In the genomic region with DNA sequence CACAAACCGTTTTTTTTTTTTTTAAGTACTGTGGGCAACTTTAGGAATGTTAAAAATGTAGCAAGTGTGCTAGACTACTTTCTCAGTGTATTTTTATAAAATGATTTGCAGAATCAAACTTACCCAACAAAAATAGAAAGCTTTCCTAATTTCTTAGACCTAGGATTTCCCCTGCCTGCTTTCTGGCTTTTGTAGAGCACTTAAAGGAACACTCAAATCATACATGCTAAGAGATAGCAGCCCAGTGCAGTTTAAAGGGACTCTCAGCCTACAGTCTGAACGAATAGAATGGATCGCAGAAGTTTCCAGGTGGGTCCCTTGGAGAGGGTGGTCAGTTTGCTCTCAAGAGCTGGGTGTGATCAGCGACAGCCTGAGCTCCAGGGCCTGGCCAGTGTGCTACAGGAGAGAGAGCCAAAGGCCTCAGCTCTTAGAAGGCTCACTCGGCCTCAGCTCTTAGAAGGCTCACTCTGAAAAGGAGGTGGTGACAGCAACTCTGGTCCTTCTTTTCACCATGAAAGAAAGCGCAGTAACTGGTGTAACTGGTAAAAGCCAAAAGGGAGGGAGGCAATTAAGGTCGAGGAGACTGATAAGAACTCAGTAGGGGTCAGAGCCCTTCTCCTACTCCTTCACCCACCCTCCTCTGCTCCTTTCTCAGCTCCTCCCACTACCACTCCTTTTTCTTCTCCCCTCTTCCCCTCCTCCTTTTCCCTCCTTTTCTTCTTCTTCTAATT, we compare ENCODE assay signal across 13 cellular contexts.
DNase-seq lines count a peak whose midpoint lies in the region; ATAC-seq and TF ChIP-seq lines count a peak whose summit lies in the region.
"Had no signal": no experiment of that assay in that cellular context is flagged by ENCODE, and none has a peak within 500 bp of the region (broad histone marks: within the 10 kb centered on the region; RNA-seq: fewer than 3 reads in every experiment).

No MANE protein-coding gene starts in this region.

- H3K4me3 Mint-ChIP-seq in chondrocyte (ENCODE audit: unreplicated experiment) = peak overlapping the region; percentile 51

- no peak overlapping the region for H2AFZ ChIP-seq in PC-3 (ENCODE audit: low read length)

- no peaks in the 10 kb centered on the region for H3K9me3 Mint-ChIP-seq in chondrocyte (ENCODE audit: low read depth)

- H3K27me3 ChIP-seq in lower lobe of right lung (ENCODE audit: low read depth) (no peaks in the 10 kb centered on the region), PC-3 (ENCODE audit: low read length) (no peaks in the 10 kb centered on the region)
- H3K27me3 ChIP-seq: esophagus squamous epithelium, vagina had no signal

- H3K9me2 ChIP-seq in PC-3 (replicated peaks; ENCODE audit: low read length) = no peaks in the 10 kb centered on the region

- TF ChIP-seq CTCF in chondrocyte (IDR thresholded peaks at IDR 0.05) = no peak
- TF ChIP-seq CTCF in lower lobe of right lung (IDR thresholded peaks at IDR 0.05) = no peak
- TF ChIP-seq CTCF in PC-3 (conservative IDR thresholded peaks at IDR 0.05; ENCODE audit: low read depth, low read length) = no peak

- H3K4me3 ChIP-seq in lower lobe of right lung (no peak overlapping the region), PC-3 (ENCODE audit: low read length) (no peak overlapping the region)
- H3K4me3 ChIP-seq: esophagus squamous epithelium, vagina had no signal

- H3K9me3 ChIP-seq in lower lobe of right lung (no peaks in the 10 kb centered on the region), PC-3 (ENCODE audit: low read length) (no peaks in the 10 kb centered on the region)
- H3K9me3 ChIP-seq: esophagus squamous epithelium, vagina had no signal

- no peak overlapping the region for H3K9ac ChIP-seq in PC-3 (ENCODE audit: low read length)

- CTCF ChIA-PET in HEK293T (lab: Yijun Ruan, JAX) (interaction anchor here (0.5 to 0.8 kb wide), 3 partner anchors 13 to 288 kb away, joined by 3 to 4 read pairs (median 3); no protein-coding TSS in a partner anchor), PC-3 (lab: Charles Lee) (interaction anchor here (0.6 kb wide), 1 partner anchor 26 kb away, joined by 3 read pairs; no protein-coding TSS in a partner anchor)

- H3K27ac ChIP-seq in lower lobe of right lung (no peak overlapping the region), PC-3 (ENCODE audit: low read length) (no peak overlapping the region)
- H3K27ac ChIP-seq: esophagus squamous epithelium, vagina had no signal

- H3K4me1 ChIP-seq in lower lobe of right lung (no peaks in the 10 kb centered on the region), PC-3 (ENCODE audit: insufficient read depth, low read length) (no peaks in the 10 kb centered on the region)
- H3K4me1 ChIP-seq: esophagus squamous epithelium, vagina had no signal

- no peaks in the 10 kb centered on the region for H3K36me3 Mint-ChIP-seq in chondrocyte (ENCODE audit: low read depth)

- no peaks in the 10 kb centered on the region for H4K20me1 ChIP-seq in PC-3 (ENCODE audit: low read length)

- H3K36me3 ChIP-seq in lower lobe of right lung = no peaks in the 10 kb centered on the region
- no peaks in the 10 kb centered on the region for H3K36me3 ChIP-seq in PC-3 (ENCODE audit: low read depth, low read length)
- H3K36me3 ChIP-seq: esophagus squamous epithelium, vagina had no signal

- no peaks in the 10 kb centered on the region for H3K27me3 Mint-ChIP-seq in chondrocyte (ENCODE audit: low read depth)

- H3K27ac Mint-ChIP-seq in chondrocyte (ENCODE audit: unreplicated experiment) = peak overlapping the region; percentile 86

- H3F3A ChIP-seq in PC-3 (ENCODE audit: low read length, unreplicated experiment) = no peaks in the 10 kb centered on the region

- peak; percentile 36 for DNase-seq in A172 (ENCODE audit: low spot score)
- peak; percentile 36 for DNase-seq in HEK293T (ENCODE audit: extremely low spot score)
- no peak for DNase-seq in chondrocyte (ENCODE audit: low spot score)
- DNase-seq in lower lobe of right lung = no peak
- DNase-seq in NCI-H1048 (lab: John Stamatoyannopoulos, UW) = no peak
- DNase-seq in activated T-cell treated with anti-CD3 and anti-CD28 coated beads, Interleukin-2, amount 50 U/mL, for 1 hour = no peak
- no peak for DNase-seq in PC-3
- no peak for DNase-seq in amniotic stem cell (lab: John Stamatoyannopoulos, UW)
- DNase-seq: activated CD8-positive, alpha-beta memory T cell treated with anti-CD3 and anti-CD28 coated beads, Interleukin-2, amount 50 U/mL, for 4 hours; esophagus squamous epithelium; NCI-H1694; right cardiac atrium had no signal

- no peaks in the 10 kb centered on the region for H3K79me2 ChIP-seq in PC-3 (ENCODE audit: low read length)

- no TSS peak for BruUV-seq in PC-3 (replicated peaks; lab: Mats Ljungman, UMichigan)

- no peak overlapping the region for H3K4me2 ChIP-seq in PC-3 (ENCODE audit: low read length)

- H3K4me1 Mint-ChIP-seq in chondrocyte (ENCODE audit: low read depth) = peaks cover 28% of the 10 kb centered on the region

- ATAC-seq in lower lobe of right lung = peak; percentile 71 to 74
- ATAC-seq in PC-3 = no peak
- ATAC-seq: right cardiac atrium had no signal

- intact Hi-C loops in lower lobe of right lung (cut with DNase I) (no loop called here), PC-3 (cut with micrococcal nuclease) (no loop called here)

- POLR2A ChIA-PET in HEK293T (lab: Yijun Ruan, JAX) = no interaction called here
- POLR2A ChIA-PET in PC-3 (lab: Charles Lee; ENCODE audit: unreplicated experiment) = no interaction called here

TF ChIP-seq in HEK293T, 16 proteins besides CTCF, POLR2A, EP300 and RAD21:
- TF ChIP-seq NFRKB (IDR thresholded peaks at IDR 0.05) (no peak), ZNF384 (IDR thresholded peaks at IDR 0.05) (no peak), PKNOX1 (IDR thresholded peaks at IDR 0.05) (no peak), ARNT (IDR thresholded peaks at IDR 0.05) (no peak)

Comparison
In these comparisons a context has a peak if more than half of its experiments do, and no peak if none do; other contexts are left out.
1. DNase-seq: peak in A172 (single experiment) and HEK293T (single experiment); none in chondrocyte (single experiment), lower lobe of right lung (single experiment), NCI-H1048 (single experiment), activated T-cell treated with anti-CD3 and anti-CD28 coated beads, Interleukin-2, amount 50 U/mL, for 1 hour (single experiment), PC-3 (single experiment) and amniotic stem cell (single experiment).